Comparison of ENCODE assay signal across 8 cellular contexts in genomic region chr11:72821221-72821919, GRCh38.
A peak's percentile ranks its signal among the peaks of the same experiment; 100 is the strongest.
DNase-seq lines count a peak whose midpoint lies in the region; ATAC-seq and TF ChIP-seq lines count a peak whose summit lies in the region.

No MANE protein-coding gene starts in this region.

- peak; percentile 17 to 50 for DNase-seq in NCI-H2081 (lab: John Stamatoyannopoulos, UW)
- no peak for DNase-seq in NCI-H2081 treated with DMSO at 0.1 percent for 48 hours (lab: John Stamatoyannopoulos, UW)
- no peak for DNase-seq in adipocyte (ENCODE audit: low read depth)
- peak in 2 of 49 donors; percentile 61 to 76 for DNase-seq in substantia nigra (lab: John Stamatoyannopoulos, UW)
- no peak for DNase-seq in GM13977 (ENCODE audit: low spot score)
- DNase-seq in HK-2 (ENCODE audit: unreplicated experiment) = no peak

- peak overlapping the region; percentile 82 for H3K4me3 ChIP-seq in adipocyte (ENCODE audit: low read length)

- no peak for ATAC-seq in GM21717 (IDR thresholded peaks at IDR 0.05; ENCODE audit: unreplicated experiment)

- H3K36me3 ChIP-seq in adipocyte (ENCODE audit: control insufficient read depth, insufficient read depth, low read length, severe bottlenecking) = peaks cover 6% of the 10 kb centered on the region

- H3K27me3 ChIP-seq in adipocyte (replicated peaks; ENCODE audit: control insufficient read depth, insufficient read depth, low read length) (no peaks in the 10 kb centered on the region), layer of hippocampus (ENCODE audit: control insufficient read depth, insufficient read depth, low read length) (no peaks in the 10 kb centered on the region)

- peak overlapping the region; percentile 85 for H3K9ac ChIP-seq in adipocyte (ENCODE audit: low read length)

- in situ Hi-C loops in GM13977 (cut with MboI; ENCODE audit: low pct_unique_long_range_greater_than_20kb, low sequenced_read_pairs, unreplicated experiment) = no loop called here

- H3K27ac ChIP-seq in layer of hippocampus (ENCODE audit: low read depth, low read length) (peak overlapping the region; percentile 84), substantia nigra (ENCODE audit: low read depth, low read length, poor library complexity, severe bottlenecking) (peak overlapping the region; percentile 71)

- no peak for TF ChIP-seq CTCF in GM13977 (IDR thresholded peaks at IDR 0.05; ENCODE audit: extremely low read depth, insufficient read depth, missing control alignments)

- no peaks in the 10 kb centered on the region for H3K9me3 ChIP-seq in adipocyte (ENCODE audit: control insufficient read depth, low read length)

- H3K4me1 ChIP-seq in adipocyte (ENCODE audit: control insufficient read depth, insufficient read depth, low read length) = peaks cover 8% of the 10 kb centered on the region

Comparison
In these comparisons a context has a peak if more than half of its experiments do, and no peak if none do; other contexts are left out.
1. DNase-seq: peak in NCI-H2081 (2 of 2); none in NCI-H2081 treated with DMSO at 0.1 percent for 48 hours (single experiment), adipocyte (single experiment), GM13977 (single experiment) and HK-2 (single experiment).